In the genomic region with DNA sequence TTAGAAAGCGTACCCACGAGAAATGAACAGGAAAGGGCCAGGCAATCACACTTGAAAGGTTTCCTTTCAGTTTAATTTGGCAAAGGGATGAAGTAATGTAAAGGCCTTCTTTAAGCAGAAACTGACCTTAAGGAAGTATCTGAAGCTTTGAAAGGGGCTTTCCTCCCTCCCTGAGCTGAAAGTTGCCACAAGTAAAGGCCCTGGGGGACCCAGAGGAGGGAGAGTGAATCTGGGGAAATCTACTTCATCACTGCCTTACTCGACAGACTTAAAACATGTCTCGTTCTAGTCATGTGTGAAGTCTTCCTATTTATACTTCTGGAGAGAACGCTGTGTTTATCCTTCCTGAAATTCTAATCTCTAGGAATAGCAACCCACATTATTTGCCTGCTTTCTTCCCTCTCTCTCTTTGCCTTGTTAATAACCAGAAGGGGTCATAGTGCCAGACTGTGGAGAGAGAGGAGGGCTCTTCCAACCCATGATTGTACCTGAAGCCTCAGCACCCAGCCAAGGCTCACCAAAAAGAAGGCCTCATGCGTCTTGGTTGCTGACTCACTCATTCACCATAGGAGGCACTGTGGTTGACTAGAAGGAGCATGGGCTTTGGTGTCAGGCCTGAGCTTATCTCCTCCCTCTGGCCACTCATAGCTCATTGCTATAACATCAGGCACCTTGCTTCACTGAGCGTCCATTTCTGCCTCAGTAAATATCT, we compare ENCODE assay signal across 12 cellular contexts. TPM values are rescaled to one million over a fixed set of nuclear protein-coding genes. Genes with fewer than 3 reads are reported as not detected.
DNase-seq lines count a peak whose midpoint lies in the region; ATAC-seq and TF ChIP-seq lines count a peak whose summit lies in the region.
"Had no signal": no experiment of that assay in that cellular context is flagged by ENCODE, and none has a peak within 500 bp of the region (broad histone marks: within the 10 kb centered on the region; RNA-seq: fewer than 3 reads in every experiment).

No MANE protein-coding gene starts in this region.

- ATAC-seq in GM18511 (IDR thresholded peaks at IDR 0.05; ENCODE audit: unreplicated experiment) (peak; percentile 76), HG03159 (IDR thresholded peaks at IDR 0.05; ENCODE audit: unreplicated experiment) (peak; percentile 77), HG03196 (IDR thresholded peaks at IDR 0.05; ENCODE audit: unreplicated experiment) (no peak), HG03097 (IDR thresholded peaks at IDR 0.05; ENCODE audit: low FRiP score, unreplicated experiment) (no peak)
- ATAC-seq: Panc1, upper lobe of right lung had no signal

- H3K4me1 ChIP-seq in A673 (ENCODE audit: insufficient read depth, low read length, poor library complexity, severe bottlenecking) = no peaks in the 10 kb centered on the region
- H3K4me1 ChIP-seq: upper lobe of right lung had no signal

- POLR2A ChIA-PET in A673 (lab: Charles Lee; ENCODE audit: low non-redundant PET) = no interaction called here

- CTCF ChIA-PET in A673 (lab: Charles Lee) = no interaction called here

- DNase-seq in A673 (ENCODE audit: low spot score) = peak; percentile 27
- DNase-seq in cerebellar cortex (ENCODE audit: low spot score) = peak; percentile 42
- DNase-seq in NCI-H510A treated with DMSO at 0.1 percent for 48 hours (lab: John Stamatoyannopoulos, UW) = no peak
- DNase-seq in MV-4-11 (lab: John Stamatoyannopoulos, UW) = no peak
- DNase-seq: upper lobe of right lung had no signal

- no peak; the same call in 1 of the 2 replicates for TF ChIP-seq CTCF in A673 (conservative IDR thresholded peaks at IDR 0.05; ENCODE audit: low read depth, low read length)

- H3K9me3 ChIP-seq in A673 (ENCODE audit: low read depth, low read length, poor library complexity, severe bottlenecking) = no peaks in the 10 kb centered on the region
- H3K9me3 ChIP-seq: upper lobe of right lung had no signal

- H3K27me3 ChIP-seq in A673 (replicated peaks; ENCODE audit: insufficient read depth, low read depth, low read length, poor library complexity) = no peaks in the 10 kb centered on the region
- H3K27me3 ChIP-seq: upper lobe of right lung had no signal

- no peaks in the 10 kb centered on the region for H3K36me3 ChIP-seq in A673 (ENCODE audit: insufficient read depth, low read length, poor library complexity, severe bottlenecking)
- H3K36me3 ChIP-seq: upper lobe of right lung had no signal

- BruUV-seq in A673 (replicated peaks; lab: Mats Ljungman, UMichigan) = no TSS peak

- H3K27ac ChIP-seq in A673 (ENCODE audit: low read depth, low read length, poor library complexity, severe bottlenecking) = no peak overlapping the region
- H3K27ac ChIP-seq: upper lobe of right lung had no signal

- intact Hi-C loops in A673 (cut with micrococcal nuclease; ENCODE audit: unreplicated experiment) = no loop called here

- H3K4me3 ChIP-seq in A673 (ENCODE audit: low read depth, low read length, poor library complexity, severe bottlenecking) = no peak overlapping the region
- H3K4me3 ChIP-seq: upper lobe of right lung had no signal

RNA-seq across cellular contexts. Expression of a gene that starts 10.2 kb away (rescaled TPM):
- total RNA-seq in A673 (2021) = 0.33 TPM in 1 of 2 replicates, not detected in the other
- total RNA-seq: Daoy, renal cortical epithelial cell had no signal

RNA-seq across cellular contexts. Expression of a gene that starts 19.4 kb away (rescaled TPM):
- 23.6 and 26.9 TPM in 2 replicates for total RNA-seq in A673 (2021)

RNA-seq across cellular contexts. Expression of a gene that starts 33.9 kb away (rescaled TPM):
- 22.4 and 24.0 TPM in 2 replicates for total RNA-seq in A673 (2021)

RNA-seq across cellular contexts. Expression of a gene that starts 38.5 kb away (rescaled TPM):
- total RNA-seq in A673 (2021) = 61.9 and 65.2 TPM in 2 replicates

Comparison
In these comparisons a context has a peak if more than half of its experiments do, and no peak if none do; other contexts are left out.
1. DNase-seq: peak in A673 (single experiment) and cerebellar cortex (single experiment); none in NCI-H510A treated with DMSO at 0.1 percent for 48 hours (single experiment) and MV-4-11 (single experiment).
2. ATAC-seq: peak in GM18511 (single experiment) and HG03159 (single experiment); none in HG03196 (single experiment) and HG03097 (single experiment).